ENCODE assay signal across 1 cellular context in the genomic region with DNA sequence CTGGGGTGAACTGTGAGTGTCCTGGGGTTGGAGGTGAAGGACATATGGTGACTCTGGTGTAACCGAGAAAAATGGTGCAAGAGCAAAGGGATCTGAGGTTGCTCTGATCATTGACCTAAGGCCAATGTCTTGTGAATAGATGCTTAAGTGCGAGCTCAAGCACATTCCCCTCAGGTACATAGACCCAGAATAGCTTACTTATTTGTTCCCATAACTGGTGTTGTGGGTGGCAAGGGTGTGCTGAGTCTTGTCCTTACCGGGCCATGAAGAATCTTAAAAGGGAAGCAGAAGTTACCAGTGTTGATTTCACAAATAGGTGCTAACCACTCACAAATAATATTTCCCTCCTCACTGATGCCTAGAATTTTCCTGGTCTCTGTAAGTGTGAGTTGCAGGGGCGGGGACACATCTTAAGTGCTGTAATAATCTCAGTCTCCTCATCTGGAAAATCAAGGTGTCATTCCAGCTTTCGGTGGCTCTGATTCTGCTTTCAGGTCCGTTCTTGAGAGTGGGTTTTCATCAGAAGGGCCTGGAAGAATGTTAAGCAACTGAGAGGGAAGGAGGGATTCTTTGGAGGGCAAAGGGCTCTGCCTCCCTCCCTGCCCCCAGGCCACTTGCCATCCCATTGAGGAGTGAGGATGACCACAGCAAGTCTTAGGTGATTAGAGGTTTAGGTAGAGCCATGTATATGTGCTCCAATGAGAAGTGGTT.
TF ChIP-seq lines count a peak whose summit lies in the region.

No MANE protein-coding gene starts in this region.

TF ChIP-seq in GM12878, 131 proteins besides CTCF, POLR2A, EP300 and RAD21 (continued from another document):
- TF ChIP-seq IKZF2 (IDR thresholded peaks at IDR 0.05) (peak; percentile 41 to 58; a peak in 3 of 4 replicates), BHLHE40 (IDR thresholded peaks at IDR 0.05; ENCODE audit: borderline replicate concordance in 1 of 2, low read depth in 2 of 2, low read length in 1 of 2) (peak in 1 of 2 experiments; percentile 26; a peak in 1 of 4 replicates), SMAD5 (IDR thresholded peaks at IDR 0.05; ENCODE audit: low read depth) (no peak)
